Comparison of ENCODE assay signal across 8 cellular contexts in the genomic region with DNA sequence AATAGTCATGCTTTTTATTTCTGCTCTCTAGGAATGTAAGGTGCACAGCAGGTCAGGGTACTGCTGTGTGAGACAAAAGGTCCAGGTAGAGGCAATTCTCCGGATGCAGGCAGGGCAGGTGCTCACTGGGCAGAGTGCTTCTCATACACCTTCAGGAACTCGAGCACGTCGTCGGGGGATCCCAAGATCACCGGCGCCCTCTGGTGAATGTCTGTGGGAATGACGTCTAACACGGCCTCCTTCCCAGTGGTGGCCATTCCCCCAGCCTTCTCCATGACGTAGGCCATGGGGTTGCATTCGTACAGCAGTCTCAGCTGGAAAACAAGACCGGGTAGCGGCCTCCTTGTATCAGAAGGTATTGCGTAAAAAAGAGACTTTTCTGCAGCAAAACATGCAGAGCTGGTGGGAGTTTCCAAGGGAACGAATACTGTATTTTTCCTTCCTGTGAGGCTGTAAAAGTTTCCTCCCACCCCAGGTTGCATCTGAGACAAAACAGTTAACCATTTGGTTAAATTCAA. TPM values are rescaled to one million over a fixed set of nuclear protein-coding genes. Genes with fewer than 3 reads are reported as not detected.
DNase-seq lines count a peak whose midpoint lies in the region; ATAC-seq, FAIRE-seq and TF ChIP-seq lines count a peak whose summit lies in the region.

No MANE protein-coding gene starts in this region.

- TF ChIP-seq CTCF in WTC11 (IDR thresholded peaks at IDR 0.05) (peak; percentile 64; the same call in 1 of the 2 replicates), bronchial epithelial cell (IDR thresholded peaks at IDR 0.05; ENCODE audit: insufficient read depth, low read length, severe bottlenecking) (peak; percentile 87)

- DNase-seq in ACHN = peak; percentile 66
- peak; percentile 6 for DNase-seq in NCI-H2107 (lab: John Stamatoyannopoulos, UW)
- DNase-seq in WTC11 (ENCODE audit: low spot score) = peak; percentile 93
- peak; percentile 47 for DNase-seq in bronchial epithelial cell (ENCODE audit: low read depth)
- peak; percentile 74 for DNase-seq in kidney tubule cell (ENCODE audit: low spot score)
- DNase-seq in stimulated activated CD4-positive, alpha-beta T cell treated with anti-CD3 and anti-CD28 coated beads, Interleukin-1b, Interleukin-23, amount 100 ng/mL, for 4 hours (ENCODE audit: low read depth in 2 of 2) = peak; percentile 34 to 54
- DNase-seq in NCI-H187 treated with DMSO at 0.1 percent for 48 hours (lab: John Stamatoyannopoulos, UW) = no peak

- H3K36me3 ChIP-seq in bronchial epithelial cell (ENCODE audit: control insufficient read depth, insufficient read depth, low read length) = no peaks in the 10 kb centered on the region

- H3K27me3 Mint-ChIP-seq in WTC11 (ENCODE audit: low read depth) = no peaks in the 10 kb centered on the region

- H3K27me3 ChIP-seq in bronchial epithelial cell (ENCODE audit: control insufficient read depth, insufficient read depth, low read length) = peaks cover 2% of the 10 kb centered on the region

- peaks cover 22% of the 10 kb centered on the region for H3K4me1 Mint-ChIP-seq in WTC11

- FAIRE-seq in bronchial epithelial cell (lab: Jason Lieb, UNC) = no peak

- CTCF ChIA-PET in WTC11 (lab: Charles Lee) = interaction anchor here (0.6 to 2.3 kb wide), 6 partner anchors 9 to 625 kb away, joined by 3 to 20 read pairs (median 5); partner anchors contain the start of gene PCAT7

- no peak overlapping the region for H3K4me3 Mint-ChIP-seq in WTC11

- no peaks in the 10 kb centered on the region for H3K36me3 Mint-ChIP-seq in WTC11

- H3K4me3 ChIP-seq in bronchial epithelial cell (ENCODE audit: low read depth, low read length) = no peak overlapping the region

- H3K27ac Mint-ChIP-seq in WTC11 = peak overlapping the region; percentile 19; the same call in 1 of the 2 replicates

- POLR2A ChIA-PET in WTC11 (lab: Charles Lee) = no interaction called here

- H3K9me3 Mint-ChIP-seq in WTC11 = no peaks in the 10 kb centered on the region

- in situ Hi-C loops in ACHN (cut with HindIII; ENCODE audit: low pct_ligation_motif_present, low pct_unique_long_range_greater_than_20kb, low sequenced_read_pairs) = no loop called here

- ATAC-seq in GM19351 (IDR thresholded peaks at IDR 0.05; ENCODE audit: unreplicated experiment) (peak; percentile 79), WTC11 (peak; percentile 94)

TF ChIP-seq in WTC11, 78 proteins besides CTCF, POLR2A, EP300 and RAD21:
- 0 out of 2 replicates have a peak, but pooled peaks have one; percentile 32 for TF ChIP-seq ZBTB21 (CRISPR knock-in tag; IDR thresholded peaks at IDR 0.05; ENCODE audit: borderline replicate concordance)
- no peak for TF ChIP-seq ZNF121 (CRISPR knock-in tag; IDR thresholded peaks at IDR 0.05)
- TF ChIP-seq ZNF396 (CRISPR knock-in tag; IDR thresholded peaks at IDR 0.05; ENCODE audit: borderline replicate concordance) = no peak
- 0 out of 2 replicates have a peak, but pooled peaks have one; percentile 22 for TF ChIP-seq ETV6 (CRISPR knock-in tag; IDR thresholded peaks at IDR 0.05)
- no peak for TF ChIP-seq NFE2L1 (CRISPR knock-in tag; IDR thresholded peaks at IDR 0.05)
- TF ChIP-seq ZNF232 (CRISPR knock-in tag; IDR thresholded peaks at IDR 0.05) = 0 out of 2 replicates have a peak, but pooled peaks have one; percentile 67
- TF ChIP-seq ESRRA (CRISPR knock-in tag; IDR thresholded peaks at IDR 0.05; ENCODE audit: borderline replicate concordance) = no peak
- no peak for TF ChIP-seq TEAD1 (CRISPR knock-in tag; IDR thresholded peaks at IDR 0.05)
- TF ChIP-seq ATF6 (CRISPR knock-in tag; IDR thresholded peaks at IDR 0.05) = no peak
- no peak for TF ChIP-seq OVOL2 (CRISPR knock-in tag; IDR thresholded peaks at IDR 0.05; ENCODE audit: borderline replicate concordance)
- TF ChIP-seq, protein P1, sequence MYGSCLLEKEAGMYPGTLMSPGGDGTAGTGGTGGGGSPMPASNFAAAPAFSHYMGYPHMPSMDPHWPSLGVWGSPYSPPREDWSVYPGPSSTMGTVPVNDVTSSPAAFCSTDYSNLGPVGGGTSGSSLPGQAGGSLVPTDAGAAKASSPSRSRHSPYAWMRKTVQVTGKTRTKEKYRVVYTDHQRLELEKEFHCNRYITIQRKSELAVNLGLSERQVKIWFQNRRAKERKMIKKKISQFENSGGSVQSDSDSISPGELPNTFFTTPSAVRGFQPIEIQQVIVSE (CRISPR knock-in tag; IDR thresholded peaks at IDR 0.05; ENCODE audit: borderline replicate concordance) = no peak
- TF ChIP-seq, protein P2, sequence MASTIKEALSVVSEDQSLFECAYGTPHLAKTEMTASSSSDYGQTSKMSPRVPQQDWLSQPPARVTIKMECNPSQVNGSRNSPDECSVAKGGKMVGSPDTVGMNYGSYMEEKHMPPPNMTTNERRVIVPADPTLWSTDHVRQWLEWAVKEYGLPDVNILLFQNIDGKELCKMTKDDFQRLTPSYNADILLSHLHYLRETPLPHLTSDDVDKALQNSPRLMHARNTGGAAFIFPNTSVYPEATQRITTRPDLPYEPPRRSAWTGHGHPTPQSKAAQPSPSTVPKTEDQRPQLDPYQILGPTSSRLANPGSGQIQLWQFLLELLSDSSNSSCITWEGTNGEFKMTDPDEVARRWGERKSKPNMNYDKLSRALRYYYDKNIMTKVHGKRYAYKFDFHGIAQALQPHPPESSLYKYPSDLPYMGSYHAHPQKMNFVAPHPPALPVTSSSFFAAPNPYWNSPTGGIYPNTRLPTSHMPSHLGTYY (CRISPR knock-in tag; IDR thresholded peaks at IDR 0.05) = 0 out of 2 replicates have a peak, but pooled peaks have one; percentile 19
- TF ChIP-seq, protein P3, sequence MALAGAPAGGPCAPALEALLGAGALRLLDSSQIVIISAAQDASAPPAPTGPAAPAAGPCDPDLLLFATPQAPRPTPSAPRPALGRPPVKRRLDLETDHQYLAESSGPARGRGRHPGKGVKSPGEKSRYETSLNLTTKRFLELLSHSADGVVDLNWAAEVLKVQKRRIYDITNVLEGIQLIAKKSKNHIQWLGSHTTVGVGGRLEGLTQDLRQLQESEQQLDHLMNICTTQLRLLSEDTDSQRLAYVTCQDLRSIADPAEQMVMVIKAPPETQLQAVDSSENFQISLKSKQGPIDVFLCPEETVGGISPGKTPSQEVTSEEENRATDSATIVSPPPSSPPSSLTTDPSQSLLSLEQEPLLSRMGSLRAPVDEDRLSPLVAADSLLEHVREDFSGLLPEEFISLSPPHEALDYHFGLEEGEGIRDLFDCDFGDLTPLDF (CRISPR knock-in tag; IDR thresholded peaks at IDR 0.05) = no peak
- TF ChIP-seq MAX (CRISPR knock-in tag; IDR thresholded peaks at IDR 0.05) = 0 out of 2 replicates have a peak, but pooled peaks have one; percentile 23
- TF ChIP-seq MYBL2 (CRISPR knock-in tag; IDR thresholded peaks at IDR 0.05) = no peak
- TF ChIP-seq SP1 (CRISPR knock-in tag; conservative IDR thresholded peaks at IDR 0.05) = no peak

RNA-seq across cellular contexts. Expression of gene FBP2, which starts 9.7 kb away (rescaled TPM):
- total RNA-seq in WTC11 (2021) = not detected in 3 replicates
- total RNA-seq in bronchial epithelial cell = not detected in 2 replicates

RNA-seq across cellular contexts. Expression of gene FBP1, which starts 36.0 kb away (rescaled TPM):
- total RNA-seq in WTC11 (2021) (5.7 to 6.4 TPM (median 5.8 TPM) in 3 replicates), bronchial epithelial cell (0.13 TPM in 1 of 2 replicates, not detected in the other)

RNA-seq across cellular contexts. Expression of gene PCAT7, which starts 48.4 kb away (rescaled TPM):
- total RNA-seq in WTC11 (2021) (6.5 to 7.4 TPM (median 7.4 TPM) in 3 replicates), bronchial epithelial cell (not detected in 2 replicates)
